Comparison of ENCODE assay signal across 8 cellular contexts in genomic region chrX:102712967-102713677, GRCh38. TPM values are rescaled to one million over a fixed set of nuclear protein-coding genes. Genes with fewer than 3 reads are reported as not detected.
A peak's percentile ranks its signal among the peaks of the same experiment; 100 is the strongest.
DNase-seq lines count a peak whose midpoint lies in the region; ATAC-seq and TF ChIP-seq lines count a peak whose summit lies in the region.

No MANE protein-coding gene starts in this region.

- H3K4me1 Mint-ChIP-seq in brain = peaks cover 9% of the 10 kb centered on the region

- peaks cover 8% of the 10 kb centered on the region for H3K27me3 Mint-ChIP-seq in brain

- peak; percentile 53 to 68 for TF ChIP-seq CTCF in brain (conservative IDR thresholded peaks at IDR 0.05)
- peak; percentile 86 for TF ChIP-seq CTCF in parathyroid adenoma (IDR thresholded peaks at IDR 0.05)

- peaks cover 4% of the 10 kb centered on the region for H3K4me1 ChIP-seq in parathyroid adenoma

- peaks cover 16% of the 10 kb centered on the region for H3K36me3 Mint-ChIP-seq in brain

- H3K9ac ChIP-seq in parathyroid adenoma = peak overlapping the region; percentile 89

- DNase-seq in ACHN = peak; percentile 48
- peak; percentile 39 for DNase-seq in NCI-H510A treated with DMSO at 0.1 percent for 48 hours (lab: John Stamatoyannopoulos, UW)
- DNase-seq in hepatic stellate cell (ENCODE audit: low spot score) = peak; percentile 29
- DNase-seq in GM19238 (ENCODE audit: insufficient read length, low spot score) = no peak

- H3K4me3 ChIP-seq in parathyroid adenoma (ENCODE audit: low read depth, low read length) = peak overlapping the region; percentile 76

- no peaks in the 10 kb centered on the region for H3K36me3 ChIP-seq in parathyroid adenoma (ENCODE audit: control insufficient read depth, insufficient read depth, low read length)

- H3K4me3 Mint-ChIP-seq in brain = peak overlapping the region; percentile 92 to 97 (median 94)

- in situ Hi-C loops in ACHN (cut with HindIII; ENCODE audit: low pct_ligation_motif_present, low pct_unique_long_range_greater_than_20kb, low sequenced_read_pairs) = no loop called here

- H3K4me2 ChIP-seq in parathyroid adenoma (ENCODE audit: low read length) = peak overlapping the region; percentile 74

- H3K79me2 ChIP-seq in parathyroid adenoma = peaks cover 7% of the 10 kb centered on the region

- no peaks in the 10 kb centered on the region for H3K9me3 ChIP-seq in parathyroid adenoma (ENCODE audit: control insufficient read depth, low read length)

- H3K27me3 ChIP-seq in parathyroid adenoma (ENCODE audit: control insufficient read depth, insufficient read depth, low read length) = no peaks in the 10 kb centered on the region

- H2AFZ ChIP-seq in parathyroid adenoma = peak overlapping the region; percentile 90

- H3K27ac Mint-ChIP-seq in brain = peak overlapping the region; percentile 96 to 100 (median 98)

- ATAC-seq in GM18502 (IDR thresholded peaks at IDR 0.05; ENCODE audit: poor library complexity, unreplicated experiment) = peak; percentile 66
- ATAC-seq in GM19035 (IDR thresholded peaks at IDR 0.05; ENCODE audit: unreplicated experiment) = no peak

- H3K9me3 Mint-ChIP-seq in brain = peaks cover 0 to 16% (median 2%) of the 10 kb centered on the region in 5 experiments

- peak overlapping the region; percentile 93 for H3K27ac ChIP-seq in parathyroid adenoma

RNA-seq across cellular contexts. Expression of gene GPRASP2, which starts 0.9 kb away (rescaled TPM):
- polyA plus RNA-seq in brain (ENCODE audit: insufficient read depth, low read depth, low replicate concordance) = 30.9 TPM

RNA-seq across cellular contexts. Expression of gene GPRASP3, which starts 7.4 kb away (rescaled TPM):
- polyA plus RNA-seq in brain (ENCODE audit: insufficient read depth, low read depth, low replicate concordance) = 5.3 TPM
